In the genomic region with DNA sequence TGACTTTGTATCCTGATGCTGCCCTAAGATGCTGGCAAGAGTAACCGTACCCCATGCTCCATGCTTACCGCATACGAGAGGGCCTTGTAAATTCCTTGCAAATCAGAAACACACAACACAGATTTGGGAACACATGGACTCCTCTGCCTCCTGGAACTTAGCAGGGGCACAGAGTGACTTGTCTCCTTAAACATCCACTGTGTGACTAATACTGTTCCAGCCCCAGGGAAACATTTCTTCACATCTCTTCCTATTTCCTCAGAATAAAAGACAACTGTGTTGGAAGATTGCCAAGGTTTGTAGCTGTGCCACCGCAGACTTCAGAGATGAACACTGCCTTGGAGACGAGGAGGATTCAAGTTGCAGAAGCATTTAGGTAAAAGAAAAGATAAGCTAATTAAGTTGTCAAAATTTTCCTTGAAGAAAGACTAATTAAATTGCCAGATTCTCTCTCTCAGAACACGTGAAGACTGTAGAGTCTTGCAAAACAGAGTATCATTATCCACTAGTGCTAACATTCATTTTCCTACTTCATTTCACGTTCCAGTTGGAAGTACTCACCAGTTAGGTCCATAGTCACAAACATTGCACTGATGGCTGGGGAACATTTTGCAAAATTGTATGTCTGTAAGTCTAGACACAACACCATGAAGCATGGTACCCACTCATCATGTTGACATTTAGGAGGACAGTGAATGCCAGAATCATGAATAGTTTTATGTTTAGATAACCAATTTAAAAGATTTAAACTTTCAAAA, we compare ENCODE assay signal across 10 cellular contexts.
DNase-seq lines count a peak whose midpoint lies in the region; ATAC-seq lines count a peak whose summit lies in the region.
"Had no signal": no experiment of that assay in that cellular context is flagged by ENCODE, and none has a peak within 500 bp of the region (broad histone marks: within the 10 kb centered on the region; RNA-seq: fewer than 3 reads in every experiment).

No MANE protein-coding gene starts in this region.

- DNase-seq in DMS 273 (lab: John Stamatoyannopoulos, UW; ENCODE audit: unreplicated experiment), result peak; percentile 28
- DNase-seq in DMS 273 treated with DMSO at 0.1 percent for 48 hours (lab: John Stamatoyannopoulos, UW), result no peak
- peak; percentile 64 for DNase-seq in SKM-1 (lab: John Stamatoyannopoulos, UW; ENCODE audit: unreplicated experiment)
- peak in 22 of 42 donors; percentile 5 to 64 (median 32) for DNase-seq in head of caudate nucleus
- peak; percentile 43 for DNase-seq in smooth muscle cell of the brain vasculature (ENCODE audit: low read depth, low spot score)
- no peak for DNase-seq in NCI-H1436 treated with DMSO at 0.1 percent for 48 hours (lab: John Stamatoyannopoulos, UW)
- no peak for DNase-seq in H7
- DNase-seq: pancreas had no signal

- ATAC-seq in HG02981 (IDR thresholded peaks at IDR 0.05; ENCODE audit: unreplicated experiment), result no peak
- ATAC-seq: HCT116 had no signal

- no peaks in the 10 kb centered on the region for H3K27me3 ChIP-seq in H7 (ENCODE audit: control insufficient read depth, insufficient read depth, low read length)
- H3K27me3 ChIP-seq: pancreas had no signal

- intact Hi-C loops in head of caudate nucleus (cut with DNase I), result loop anchor here (10.0 kb wide), 1 partner anchor 119 kb away; no protein-coding TSS in a partner anchor

- no peaks in the 10 kb centered on the region for H3K36me3 ChIP-seq in H7 (replicated peaks; ENCODE audit: control insufficient read depth, insufficient read depth, low read length)
- H3K36me3 ChIP-seq: pancreas had no signal

- no peak overlapping the region for H3K4me3 ChIP-seq in H7 (ENCODE audit: insufficient read depth, low read depth, low read length)
- H3K4me3 ChIP-seq: pancreas had no signal

Comparison
In these comparisons a context has a peak if more than half of its experiments do, and no peak if none do; other contexts are left out.
1. DNase-seq: peak in DMS 273 (single experiment), SKM-1 (single experiment), head of caudate nucleus (22 of 42) and smooth muscle cell of the brain vasculature (single experiment); none in DMS 273 treated with DMSO at 0.1 percent for 48 hours (single experiment), NCI-H1436 treated with DMSO at 0.1 percent for 48 hours (single experiment) and H7 (single experiment).